ENCODE assay signal across 8 cellular contexts in the genomic region with DNA sequence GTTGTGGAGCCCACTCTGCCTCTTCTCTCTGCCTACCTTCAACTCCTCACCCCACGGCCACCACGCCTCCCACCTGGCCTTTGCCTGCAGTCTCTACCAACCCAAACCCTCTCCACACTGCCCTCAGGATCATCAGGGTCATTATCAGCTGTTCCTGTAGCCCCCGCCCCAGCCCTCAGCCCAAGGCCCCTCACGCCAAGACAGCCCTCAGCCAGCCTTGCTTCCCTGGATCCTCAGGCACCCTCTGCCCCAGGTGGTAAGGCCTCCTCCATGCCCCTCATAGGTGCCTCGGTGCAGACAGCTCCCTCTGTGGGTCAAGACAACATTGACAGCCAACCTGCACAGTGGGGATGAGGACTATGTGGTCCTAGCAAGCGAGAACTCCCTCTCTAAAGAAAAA. TPM values are rescaled to one million over a fixed set of nuclear protein-coding genes. Genes with fewer than 3 reads are reported as not detected.
DNase-seq lines count a peak whose midpoint lies in the region; ATAC-seq and TF ChIP-seq lines count a peak whose summit lies in the region.

No MANE protein-coding gene starts in this region.

- H3K36me3 ChIP-seq in duodenal mucosa (ENCODE audit: control insufficient read depth in 1 of 2, insufficient read depth in 2 of 2, low read length in 2 of 2) (peaks cover 0 to under 1% of the 10 kb centered on the region in 2 donors), gastrocnemius medialis (no peaks in the 10 kb centered on the region)

- peak overlapping the region; percentile 79 to 83 for H3K4me3 ChIP-seq in duodenal mucosa (ENCODE audit: low read depth in 1 of 2, low read length in 2 of 2)
- H3K4me3 ChIP-seq in gastrocnemius medialis: peak overlapping the region in 3 of 4 donors; percentile 66 to 91 (median 85)

- in situ Hi-C loops in gastrocnemius medialis (cut with MboI; ENCODE audit: low sequenced_read_pairs in 4 of 4): no loop called here

- H3K4me1 ChIP-seq in duodenal mucosa (ENCODE audit: control insufficient read depth in 1 of 2, insufficient read depth in 2 of 2, low read length in 2 of 2) (peaks cover 53 to 61% of the 10 kb centered on the region in 2 donors), gastrocnemius medialis (peaks cover 45 to 54% of the 10 kb centered on the region in 2 donors)

- peak overlapping the region; percentile 73 to 87 for H3K9ac ChIP-seq in duodenal mucosa (ENCODE audit: low read depth in 1 of 2, low read length in 2 of 2)

- H3K9me3 ChIP-seq in duodenal mucosa (ENCODE audit: control insufficient read depth in 1 of 2, low read length in 2 of 2) (no peaks in the 10 kb centered on the region), gastrocnemius medialis (no peaks in the 10 kb centered on the region)

- DNase-seq in activated gamma-delta T cell treated with Interleukin-2 at 50 U/mL for 16 hours (peak; percentile 53), activated gamma-delta T cell (lab: John Stamatoyannopoulos, UW) (no peak), gastrocnemius medialis (no peak)

- intact Hi-C loops in gastrocnemius medialis (cut with DNase I; ENCODE audit: low total_unique reads): no loop called here

- H3K27me3 ChIP-seq in duodenal mucosa (ENCODE audit: control insufficient read depth in 1 of 2, insufficient read depth in 2 of 2, low read length in 2 of 2): no peaks in the 10 kb centered on the region
- no peaks in the 10 kb centered on the region for H3K27me3 ChIP-seq in gastrocnemius medialis

- no peak for TF ChIP-seq POLR2A in gastrocnemius medialis (IDR thresholded peaks at IDR 0.05)

- H3K27ac ChIP-seq in VCaP (no peak overlapping the region), duodenal mucosa (ENCODE audit: low read depth, low read length) (no peak overlapping the region), gastrocnemius medialis (no peak overlapping the region)

- ATAC-seq in gastrocnemius medialis (no peak), HG03469 (IDR thresholded peaks at IDR 0.05; ENCODE audit: unreplicated experiment) (no peak), HG03378 (IDR thresholded peaks at IDR 0.05; ENCODE audit: unreplicated experiment) (no peak), HG03442 (IDR thresholded peaks at IDR 0.05; ENCODE audit: unreplicated experiment) (no peak)

- TF ChIP-seq CTCF in VCaP (conservative IDR thresholded peaks at IDR 0.05) (peak; percentile 50), gastrocnemius medialis (IDR thresholded peaks at IDR 0.05 in 4 of 5, conservative IDR thresholded peaks at IDR 0.05 in 1 of 5) (no peak)

RNA-seq across cellular contexts. Expression of gene SBF1, which starts 1.7 kb away (rescaled TPM):
- total RNA-seq in gastrocnemius medialis: 100 to 1,000 TPM in 3 of 4 donors, 10 to 100 TPM in 1; 50.5 to 116 (median 107) TPM

RNA-seq across cellular contexts. Expression of gene ADM2, which starts 8.3 kb away (rescaled TPM):
- total RNA-seq in gastrocnemius medialis: under 1 TPM in 1 of 4 donors, not detected in 3; 0.53 TPM

RNA-seq across cellular contexts. Expression of gene MIOX, which starts 13.6 kb away (rescaled TPM):
- total RNA-seq in gastrocnemius medialis: not detected

RNA-seq across cellular contexts. Expression of gene LMF2, which starts 34.4 kb away (rescaled TPM):
- total RNA-seq in gastrocnemius medialis: 10 to 100 TPM; 19.7 to 39.4 (median 26.9) TPM

RNA-seq across cellular contexts. Expression of gene NCAPH2, which starts 34.9 kb away (rescaled TPM):
- 10 to 100 TPM; 19.0 to 29.3 (median 23.4) TPM for total RNA-seq in gastrocnemius medialis
